Comparison of ENCODE assay signal across 7 cellular contexts in genomic region chr6:63274795-63275430, GRCh38. TPM values are rescaled to one million over a fixed set of nuclear protein-coding genes. Genes with fewer than 3 reads are reported as not detected.
"Had no signal": no experiment of that assay in that cellular context is flagged by ENCODE, and none has a peak within 500 bp of the region (broad histone marks: within the 10 kb centered on the region; RNA-seq: fewer than 3 reads in every experiment).

No MANE protein-coding gene starts in this region.

RNA-seq across cellular contexts. Expression of gene LGSN, which starts 44.9 kb away (rescaled TPM):
- total RNA-seq: subcutaneous adipose tissue, thoracic aorta, thyroid gland, tibial nerve, ureter, urinary bladder, vagina had no signal
- polyA plus RNA-seq: urinary bladder had no signal
